ENCODE assay signal across 18 cellular contexts in the genomic region with DNA sequence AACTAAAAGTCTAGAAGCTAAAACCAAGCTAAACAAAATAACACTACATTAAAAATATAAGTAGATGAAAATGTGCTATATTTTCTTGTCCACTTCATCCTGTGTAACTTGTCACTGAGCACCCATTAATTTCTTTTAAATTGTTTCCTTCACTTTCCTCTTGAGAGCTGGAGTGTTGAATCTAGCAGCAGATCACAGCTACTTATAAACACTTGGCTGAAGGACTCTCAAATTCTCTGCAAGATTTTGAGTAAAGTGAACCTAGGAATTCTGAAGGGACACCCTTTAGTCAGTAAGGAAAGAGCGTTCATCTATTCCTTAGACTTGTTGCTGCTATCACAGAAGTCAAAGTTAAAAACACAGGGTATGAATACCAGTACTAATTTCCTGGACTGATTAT.
DNase-seq lines count a peak whose midpoint lies in the region; ATAC-seq and TF ChIP-seq lines count a peak whose summit lies in the region.
"Had no signal": no experiment of that assay in that cellular context is flagged by ENCODE, and none has a peak within 500 bp of the region (broad histone marks: within the 10 kb centered on the region; RNA-seq: fewer than 3 reads in every experiment).

No MANE protein-coding gene starts in this region.

- H3K36me3 ChIP-seq in lung (ENCODE audit: control insufficient read depth in 2 of 2, insufficient read depth in 2 of 2, low read length in 2 of 2) (no peaks in the 10 kb centered on the region), neuronal stem cell (replicated peaks in 1 of 2; ENCODE audit: control insufficient read depth in 2 of 2, insufficient read depth in 2 of 2, low read length in 2 of 2) (no peaks in the 10 kb centered on the region)
- H3K36me3 ChIP-seq: BLaER1, HAP-1 had no signal

- H3K4me3 ChIP-seq in lung (no peak overlapping the region), neuronal stem cell (ENCODE audit: low read length in 2 of 2) (no peak overlapping the region)
- H3K4me3 ChIP-seq: BLaER1, HAP-1 had no signal

- ATAC-seq in lung (ENCODE audit: insufficient read depth, low FRiP score) (peak; percentile 54), GM21390 (IDR thresholded peaks at IDR 0.05; ENCODE audit: unreplicated experiment) (no peak)
- ATAC-seq: CD8-positive, alpha-beta T cell had no signal

- WGBS in lung, 2 donors = 30 to 50% methylated on average over 1 of the region's 1 CpG
- whole genome bisulfite sequencing in neuronal stem cell (ENCODE audit: extremely low coverage in 2 of 2, insufficient read length in 2 of 2, insufficient replicate concordance in 1 of 2), 2 donors = no CpG with 5 or more reads among the region's 1 CpG

- H3K23ac ChIP-seq in neuronal stem cell (ENCODE audit: low read depth, low read length, poor library complexity) = no peak overlapping the region

- no peak overlapping the region for H4K8ac ChIP-seq in neuronal stem cell (ENCODE audit: low read depth, low read length)

- H2BK15ac ChIP-seq in neuronal stem cell (ENCODE audit: low read length) = no peak overlapping the region

- H3K14ac ChIP-seq in neuronal stem cell (ENCODE audit: low read length) = no peak overlapping the region

- H3K9me3 ChIP-seq in lung (ENCODE audit: control insufficient read depth in 2 of 2, insufficient read depth in 1 of 2, low read length in 1 of 2) (no peaks in the 10 kb centered on the region), neuronal stem cell (replicated peaks in 1 of 2; ENCODE audit: control insufficient read depth in 2 of 2, insufficient read depth in 1 of 2, low read depth in 1 of 2, low read length in 2 of 2) (no peaks in the 10 kb centered on the region)
- H3K9me3 ChIP-seq: BLaER1, Caco-2, HAP-1 had no signal

- no peak overlapping the region for H2BK120ac ChIP-seq in neuronal stem cell (ENCODE audit: low read depth, low read length)

- H3K4me1 ChIP-seq in lung (ENCODE audit: control insufficient read depth in 2 of 2, insufficient read depth in 2 of 2, low read length in 2 of 2) (no peaks in the 10 kb centered on the region), neuronal stem cell (ENCODE audit: control insufficient read depth in 2 of 2, insufficient read depth in 1 of 2, low read depth in 1 of 2, low read length in 2 of 2) (no peaks in the 10 kb centered on the region)
- H3K4me1 ChIP-seq: BLaER1, Caco-2 had no signal

- no peaks in the 10 kb centered on the region for H3K27me3 ChIP-seq in lung (ENCODE audit: control insufficient read depth, insufficient read depth)
- no peaks in the 10 kb centered on the region for H3K27me3 ChIP-seq in neuronal stem cell (ENCODE audit: control insufficient read depth in 3 of 3, insufficient read depth in 3 of 3, low read depth in 1 of 3, low read length in 3 of 3)
- H3K27me3 ChIP-seq: BLaER1 had no signal

- no peak overlapping the region for H3K4me2 ChIP-seq in neuronal stem cell (ENCODE audit: insufficient read depth, low read length, poor library complexity, severe bottlenecking)
- H3K4me2 ChIP-seq: BLaER1 had no signal

- no peak overlapping the region for H3K4ac ChIP-seq in neuronal stem cell (ENCODE audit: low read length)

- DNase-seq in DMS53 (lab: John Stamatoyannopoulos, UW) = peak; percentile 14
- DNase-seq in DMS53 treated with DMSO at 0.1 percent for 48 hours (lab: John Stamatoyannopoulos, UW; ENCODE audit: unreplicated experiment) = no peak
- DNase-seq in lung (ENCODE audit: low spot score) = no peak
- DNase-seq in neuronal stem cell (ENCODE audit: low spot score) = no peak
- DNase-seq in NOMO-1 treated with dmso at 0.1 percent for 144 hours (lab: John Stamatoyannopoulos, UW; ENCODE audit: unreplicated experiment) = no peak
- DNase-seq: Caco-2; CD4-positive, CD25-positive, alpha-beta regulatory T cell; CD8-positive, alpha-beta T cell; DMS153; DMS79 treated with DMSO at 0.1 percent for 48 hours; GF-D8; GOT3; HFFc6 had no signal

- no peak overlapping the region for H4K91ac ChIP-seq in neuronal stem cell (ENCODE audit: low read depth, low read length, poor library complexity)

- no peak for TF ChIP-seq CTCF in lung (IDR thresholded peaks at IDR 0.05; ENCODE audit: control extremely low read depth, extremely low read depth)

- H2AFZ ChIP-seq in neuronal stem cell (ENCODE audit: low read length) = peak overlapping the region; percentile 53

- H2BK12ac ChIP-seq in neuronal stem cell (ENCODE audit: low read length) = no peak overlapping the region

- no peak overlapping the region for H2AK5ac ChIP-seq in neuronal stem cell (ENCODE audit: low read depth, low read length)

- H3K27ac ChIP-seq in lung (ENCODE audit: low read depth in 1 of 2, low read length in 1 of 2) (no peak overlapping the region), neuronal stem cell (replicated peaks; ENCODE audit: low read length) (no peak overlapping the region)
- H3K27ac ChIP-seq: 22Rv1, BLaER1, C4-2B had no signal

- no peak overlapping the region for H3K9ac ChIP-seq in neuronal stem cell (ENCODE audit: low read depth, low read length, poor library complexity)
- H3K9ac ChIP-seq: BLaER1 had no signal

- H2BK5ac ChIP-seq in neuronal stem cell (ENCODE audit: low read length) = no peak overlapping the region

- H3K79me1 ChIP-seq in neuronal stem cell (ENCODE audit: low read depth, low read length) = no peaks in the 10 kb centered on the region

- H3K18ac ChIP-seq in neuronal stem cell (ENCODE audit: low read length) = no peak overlapping the region
